Comparison of ENCODE assay signal across 18 cellular contexts in the genomic region with DNA sequence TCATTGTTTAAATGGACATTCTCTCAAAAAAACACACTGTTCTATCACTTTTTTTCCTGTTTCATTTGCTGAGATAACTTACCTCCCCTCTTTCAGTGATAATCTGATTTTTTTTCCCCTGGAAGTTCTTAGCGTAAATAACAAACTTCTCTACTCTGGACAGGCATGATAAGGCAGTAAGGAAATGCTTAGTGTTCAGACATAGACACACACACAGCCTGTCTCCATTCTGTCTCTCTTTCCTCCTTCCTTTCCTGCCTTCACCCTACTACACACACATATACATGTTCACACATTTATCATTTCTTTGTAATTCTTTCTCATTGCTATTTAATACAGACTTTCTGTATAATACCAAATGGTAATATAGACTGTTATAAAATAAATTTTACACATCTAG.
"Had no signal": no experiment of that assay in that cellular context is flagged by ENCODE, and none has a peak within 500 bp of the region (broad histone marks: within the 10 kb centered on the region; RNA-seq: fewer than 3 reads in every experiment).

No MANE protein-coding gene starts in this region.

- H3K4me1 Mint-ChIP-seq: naive thymus-derived CD8-positive, alpha-beta T cell; neural crest cell had no signal

- H3K4me1 ChIP-seq: esophagus muscularis mucosa, gastrocnemius medialis, heart right ventricle, right atrium auricular region, tibial artery, upper lobe of left lung, uterus had no signal

- H3K27ac ChIP-seq: epithelial cell of prostate, esophagus muscularis mucosa, gastrocnemius medialis, heart right ventricle, ovary, right atrium auricular region, tibial artery, upper lobe of left lung, uterus had no signal

- DNase-seq: gastrocnemius medialis; heart right ventricle; left ventricle myocardium superior; mucosa of descending colon; naive thymus-derived CD8-positive, alpha-beta T cell; ovary; small intestine; stimulated activated CD4-positive, alpha-beta T cell treated with anti-CD3 and anti-CD28 coated beads, Interleukin-12 subunit alpha, Interleukin-12 subunit beta, amount 100 ng/mL, for 4 hours; stimulated activated naive CD4-positive, alpha-beta T cell treated with Interleukin-2 at 50 U/mL for 16 hours; tibial artery; upper lobe of left lung; uterus had no signal

- H3K36me3 Mint-ChIP-seq: naive thymus-derived CD8-positive, alpha-beta T cell had no signal

- H3K4me3 ChIP-seq: esophagus muscularis mucosa, gastrocnemius medialis, heart right ventricle, lung, mucosa of descending colon, ovary, right atrium auricular region, tibial artery, upper lobe of left lung, uterus had no signal

- H3K9me3 Mint-ChIP-seq: dendritic cell treated with granulocyte-macrophage colony-stimulating factor and Interleukin-4, amounts not matched to agents 40 ng/mL and 50 ng/mL, for 4 days; neural crest cell had no signal

- H3K27me3 Mint-ChIP-seq: dendritic cell treated with granulocyte-macrophage colony-stimulating factor and Interleukin-4, amounts not matched to agents 40 ng/mL and 50 ng/mL, for 4 days; naive thymus-derived CD8-positive, alpha-beta T cell had no signal

- H3K27me3 ChIP-seq: esophagus muscularis mucosa, gastrocnemius medialis, heart right ventricle, ovary, right atrium auricular region, tibial artery, upper lobe of left lung, uterus had no signal

- H3K4me3 Mint-ChIP-seq: dendritic cell treated with granulocyte-macrophage colony-stimulating factor and Interleukin-4, amounts not matched to agents 40 ng/mL and 50 ng/mL, for 4 days; naive thymus-derived CD8-positive, alpha-beta T cell; neural crest cell had no signal

- H3K27ac Mint-ChIP-seq: dendritic cell treated with granulocyte-macrophage colony-stimulating factor and Interleukin-4, amounts not matched to agents 40 ng/mL and 50 ng/mL, for 4 days; naive thymus-derived CD8-positive, alpha-beta T cell had no signal

- H3K36me3 ChIP-seq: esophagus muscularis mucosa, gastrocnemius medialis, heart right ventricle, ovary, right atrium auricular region, tibial artery, upper lobe of left lung, uterus had no signal

- H3K9me3 ChIP-seq: esophagus muscularis mucosa, gastrocnemius medialis, mucosa of descending colon, ovary, right atrium auricular region, tibial artery, upper lobe of left lung, uterus had no signal
